15 cellular contexts compared by ENCODE assay signal in the genomic region with DNA sequence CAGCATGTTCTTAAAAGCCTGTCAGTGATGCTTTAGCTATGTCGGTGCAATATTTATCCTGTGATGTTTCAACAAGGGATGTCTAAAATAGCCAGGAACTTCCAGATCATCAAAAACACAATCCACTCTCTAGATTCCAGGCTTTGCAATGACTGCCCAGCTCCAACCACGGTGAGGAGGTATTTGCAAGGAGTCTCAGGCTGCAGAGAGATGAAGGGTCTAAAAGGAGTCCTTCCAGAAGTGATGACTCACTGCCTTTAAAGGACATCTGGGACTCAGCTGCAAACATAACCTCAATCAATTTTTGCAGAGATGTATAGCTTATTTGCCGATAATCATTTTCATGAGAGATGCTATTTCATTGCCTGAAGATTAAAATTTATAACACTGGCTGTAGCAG.
DNase-seq lines count a peak whose midpoint lies in the region; TF ChIP-seq lines count a peak whose summit lies in the region.
"Had no signal": no experiment of that assay in that cellular context is flagged by ENCODE, and none has a peak within 500 bp of the region (broad histone marks: within the 10 kb centered on the region; RNA-seq: fewer than 3 reads in every experiment).

No MANE protein-coding gene starts in this region.

- DNase-seq in AG20443 (ENCODE audit: low spot score) (peak; percentile 41), M059J (ENCODE audit: low read depth) (peak; percentile 30), esophagus muscularis mucosa (ENCODE audit: extremely low spot score) (no peak), SIG-M5 treated with dmso at 0.1 percent for 504 hours (lab: John Stamatoyannopoulos, UW; ENCODE audit: unreplicated experiment) (no peak), lower leg skin (ENCODE audit: low spot score in 2 of 2) (no peak), HK-2 (ENCODE audit: unreplicated experiment) (no peak), glutamatergic neuron (no peak)
- DNase-seq: Caco-2, KG1, NCI-H1092, NCI-H446, NCI-H748 treated with DMSO at 0.1 percent for 48 hours, SHP77 treated with DMSO at 0.1 percent for 48 hours had no signal

- intact Hi-C loops in esophagus muscularis mucosa (cut with DNase I) = no loop called here
- intact Hi-C loops in lower leg skin (cut with DNase I; ENCODE audit: low total_unique reads) = no loop called here

- TF ChIP-seq RAD21 in neural cell (conservative IDR thresholded peaks at IDR 0.05) = no peak

- H3K27ac ChIP-seq in esophagus muscularis mucosa (replicated peaks in 1 of 4) (peak overlapping the region; percentile 85 to 90 (median 88)), neural cell (ENCODE audit: low read length) (peak overlapping the region; percentile 26)
- H3K27ac ChIP-seq: HL-60 had no signal

- H3K4me1 ChIP-seq in esophagus muscularis mucosa = peaks cover 8 to 42% (median 37%) of the 10 kb centered on the region in 4 donors
- H3K4me1 ChIP-seq: Caco-2 had no signal

- no peaks in the 10 kb centered on the region for H3K4me1 Mint-ChIP-seq in glutamatergic neuron (ENCODE audit: low read depth, unreplicated experiment)

- no peaks in the 10 kb centered on the region for H3F3A ChIP-seq in neural cell (ENCODE audit: insufficient read depth, low read length, poor library complexity, severe bottlenecking)

- no peak overlapping the region for H3K4me3 Mint-ChIP-seq in glutamatergic neuron (ENCODE audit: unreplicated experiment)

- no peak for TF ChIP-seq POLR2A in esophagus muscularis mucosa (IDR thresholded peaks at IDR 0.05; ENCODE audit: low read depth)
- TF ChIP-seq POLR2A in lower leg skin (IDR thresholded peaks at IDR 0.05) = no peak

- H2AFZ ChIP-seq in neural cell (ENCODE audit: low read depth, low read length) = no peak overlapping the region

- no peaks in the 10 kb centered on the region for H3K79me2 ChIP-seq in neural cell (replicated peaks; ENCODE audit: insufficient read depth, low read length)

- H3K27me3 ChIP-seq in esophagus muscularis mucosa = no peaks in the 10 kb centered on the region
- H3K27me3 ChIP-seq in neural cell (ENCODE audit: insufficient read depth, low read depth, low read length) = no peaks in the 10 kb centered on the region

- no peaks in the 10 kb centered on the region for H3K36me3 ChIP-seq in esophagus muscularis mucosa
- H3K36me3 ChIP-seq in neural cell (ENCODE audit: insufficient read depth, low read length) = no peaks in the 10 kb centered on the region

- H4K20me1 ChIP-seq in neural cell (ENCODE audit: insufficient read depth) = no peaks in the 10 kb centered on the region

- no peak overlapping the region for H3K4me2 ChIP-seq in neural cell (ENCODE audit: low read length)

- WGBS in esophagus muscularis mucosa = 47% methylated on average over 3 of the region's 3 CpGs
- 57 to 73% methylated on average over 3 of the region's 3 CpGs for WGBS in lower leg skin, 2 donors

- TF ChIP-seq CTCF in esophagus muscularis mucosa (IDR thresholded peaks at IDR 0.05) (no peak), neural cell (IDR thresholded peaks at IDR 0.05; ENCODE audit: poor library complexity, severe bottlenecking) (no peak), lower leg skin (IDR thresholded peaks at IDR 0.05) (no peak), glutamatergic neuron (IDR thresholded peaks at IDR 0.05; ENCODE audit: partially characterized antibody, unreplicated experiment) (no peak)

- H3K9ac ChIP-seq in neural cell (ENCODE audit: low read length) = no peak overlapping the region

- no peak overlapping the region for H3K4me3 ChIP-seq in esophagus muscularis mucosa
- no peak overlapping the region for H3K4me3 ChIP-seq in neural cell (ENCODE audit: low read length)
- no peak overlapping the region for H3K4me3 ChIP-seq in lower leg skin (ENCODE audit: low read depth, poor library complexity, severe bottlenecking)

- H3K36me3 Mint-ChIP-seq in glutamatergic neuron (ENCODE audit: unreplicated experiment) = peaks cover 10% of the 10 kb centered on the region

- no peaks in the 10 kb centered on the region for H3K9me3 ChIP-seq in esophagus muscularis mucosa
- H3K9me3 ChIP-seq in neural cell (ENCODE audit: low read length) = no peaks in the 10 kb centered on the region
- H3K9me3 ChIP-seq: Caco-2 had no signal

- H3K27me3 Mint-ChIP-seq in glutamatergic neuron (ENCODE audit: unreplicated experiment) = peaks cover 2% of the 10 kb centered on the region

- no peaks in the 10 kb centered on the region for H3K9me3 Mint-ChIP-seq in glutamatergic neuron (ENCODE audit: unreplicated experiment)

- H3K27ac Mint-ChIP-seq in glutamatergic neuron (ENCODE audit: unreplicated experiment) = no peak overlapping the region

- TF ChIP-seq EP300 in esophagus muscularis mucosa (IDR thresholded peaks at IDR 0.05) (no peak), neural cell (conservative IDR thresholded peaks at IDR 0.05; ENCODE audit: poor library complexity, severe bottlenecking) (no peak)

- H3K9me2 ChIP-seq in neural cell (ENCODE audit: insufficient read depth, low read length) = no peaks in the 10 kb centered on the region

TF ChIP-seq in neural cell, 6 proteins besides CTCF, POLR2A, EP300 and RAD21:
- TF ChIP-seq POLR2AphosphoS5 (IDR thresholded peaks at IDR 0.05) (peak; percentile 11), MXI1 (conservative IDR thresholded peaks at IDR 0.05; ENCODE audit: poor library complexity, severe bottlenecking) (no peak), TAF1 (IDR thresholded peaks at IDR 0.05; ENCODE audit: low read depth) (no peak), EZH2 (IDR thresholded peaks at IDR 0.05; ENCODE audit: borderline replicate concordance, insufficient read depth, low read length, poor library complexity, severe bottlenecking) (no peak), SMC3 (conservative IDR thresholded peaks at IDR 0.05; ENCODE audit: poor library complexity) (no peak)
- TF ChIP-seq, protein P1, sequence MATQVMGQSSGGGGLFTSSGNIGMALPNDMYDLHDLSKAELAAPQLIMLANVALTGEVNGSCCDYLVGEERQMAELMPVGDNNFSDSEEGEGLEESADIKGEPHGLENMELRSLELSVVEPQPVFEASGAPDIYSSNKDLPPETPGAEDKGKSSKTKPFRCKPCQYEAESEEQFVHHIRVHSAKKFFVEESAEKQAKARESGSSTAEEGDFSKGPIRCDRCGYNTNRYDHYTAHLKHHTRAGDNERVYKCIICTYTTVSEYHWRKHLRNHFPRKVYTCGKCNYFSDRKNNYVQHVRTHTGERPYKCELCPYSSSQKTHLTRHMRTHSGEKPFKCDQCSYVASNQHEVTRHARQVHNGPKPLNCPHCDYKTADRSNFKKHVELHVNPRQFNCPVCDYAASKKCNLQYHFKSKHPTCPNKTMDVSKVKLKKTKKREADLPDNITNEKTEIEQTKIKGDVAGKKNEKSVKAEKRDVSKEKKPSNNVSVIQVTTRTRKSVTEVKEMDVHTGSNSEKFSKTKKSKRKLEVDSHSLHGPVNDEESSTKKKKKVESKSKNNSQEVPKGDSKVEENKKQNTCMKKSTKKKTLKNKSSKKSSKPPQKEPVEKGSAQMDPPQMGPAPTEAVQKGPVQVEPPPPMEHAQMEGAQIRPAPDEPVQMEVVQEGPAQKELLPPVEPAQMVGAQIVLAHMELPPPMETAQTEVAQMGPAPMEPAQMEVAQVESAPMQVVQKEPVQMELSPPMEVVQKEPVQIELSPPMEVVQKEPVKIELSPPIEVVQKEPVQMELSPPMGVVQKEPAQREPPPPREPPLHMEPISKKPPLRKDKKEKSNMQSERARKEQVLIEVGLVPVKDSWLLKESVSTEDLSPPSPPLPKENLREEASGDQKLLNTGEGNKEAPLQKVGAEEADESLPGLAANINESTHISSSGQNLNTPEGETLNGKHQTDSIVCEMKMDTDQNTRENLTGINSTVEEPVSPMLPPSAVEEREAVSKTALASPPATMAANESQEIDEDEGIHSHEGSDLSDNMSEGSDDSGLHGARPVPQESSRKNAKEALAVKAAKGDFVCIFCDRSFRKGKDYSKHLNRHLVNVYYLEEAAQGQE (IDR thresholded peaks at IDR 0.05; ENCODE audit: borderline replicate concordance) = no peak
TF ChIP-seq in neural cell: peak in this region for 1.

Comparison
In these comparisons a context has a peak if more than half of its experiments do, and no peak if none do; other contexts are left out.
1. DNase-seq: peak in AG20443 (single experiment) and M059J (single experiment); none in esophagus muscularis mucosa (single experiment), SIG-M5 treated with dmso at 0.1 percent for 504 hours (single experiment), lower leg skin (0 of 2), HK-2 (single experiment) and glutamatergic neuron (single experiment).